In the genomic region with DNA sequence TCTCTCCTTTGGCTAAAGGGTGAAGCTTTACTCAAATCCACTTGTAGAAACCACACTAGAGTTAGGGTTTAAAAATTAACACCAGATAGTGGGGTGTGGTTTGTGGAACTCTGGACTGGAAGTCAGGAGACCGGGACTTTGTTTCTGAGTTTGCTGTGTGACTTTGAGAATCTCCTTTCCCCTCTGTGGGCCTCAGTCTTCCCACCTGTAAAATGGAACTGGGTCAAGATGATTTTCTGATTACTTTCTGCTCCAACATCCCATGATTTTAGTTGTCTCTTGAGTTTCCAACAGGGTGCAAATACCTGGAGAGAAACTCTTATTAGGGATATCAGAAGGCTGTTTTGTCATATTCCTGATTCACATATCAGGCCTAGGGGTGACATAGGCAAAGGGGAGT, we compare ENCODE assay signal across 31 cellular contexts.
"Had no signal": no experiment of that assay in that cellular context is flagged by ENCODE, and none has a peak within 500 bp of the region (broad histone marks: within the 10 kb centered on the region; RNA-seq: fewer than 3 reads in every experiment).

No MANE protein-coding gene starts in this region.

- DNase-seq: activated B cell treated with CpG ODN at 0.5 μM for 24 hours; activated CD4-positive, alpha-beta memory T cell treated with anti-CD3 and anti-CD28 coated beads for 36 hours; activated CD4-positive, alpha-beta T cell treated with anti-CD3 and anti-CD28 coated beads for 4 hours; activated CD4-positive, alpha-beta T cell treated with anti-CD3 and anti-CD28 coated beads, Interleukin-2, amount 10 ng/mL, durations not matched to agents 24 days and 14 days; activated CD4-positive, alpha-beta T cell treated with anti-CD3 and anti-CD28 coated beads, Interleukin-2, amount 50 U/mL, for 1 hour; activated CD4-positive, alpha-beta T cell treated with anti-CD3 and anti-CD28 coated beads, Interleukin-2, amount 50 U/mL, for 4 hours; activated CD4-positive, CD25-positive, alpha-beta regulatory T cell treated with anti-CD3 and anti-CD28 coated beads, Interleukin-2, amount 50 U/mL, for 72 hours; activated CD8-positive, alpha-beta memory T cell treated with anti-CD3 and anti-CD28 coated beads, Interleukin-2, amount 50 U/mL, for 4 hours; activated CD8-positive, alpha-beta T cell treated with anti-CD3 and anti-CD28 coated beads for 36 hours; activated effector memory CD4-positive, alpha-beta T cell treated with Interleukin-2 at 50 U/mL for 16 hours; activated gamma-delta T cell; activated naive CD4-positive, alpha-beta T cell treated with anti-CD3 and anti-CD28 coated beads, Interleukin-2, amount 10 ng/mL, durations not matched to agents 7 days and 5 days; activated naive CD4-positive, alpha-beta T cell treated with Interleukin-2 at 50 U/mL for 16 hours; activated naive CD8-positive, alpha-beta T cell treated with anti-CD3 and anti-CD28 coated beads, Interleukin-2, amount 10 ng/mL, durations not matched to agents 7 days and 5 days; activated naive CD8-positive, alpha-beta T cell treated with anti-CD3 and anti-CD28 coated beads, Interleukin-2, amount 50 U/mL, for 24 hours; activated T-cell treated with anti-CD3 and anti-CD28 coated beads for 4 hours; activated T-cell treated with anti-CD3 and anti-CD28 coated beads, Interleukin-2, amount 50 U/mL, for 1 hour; activated T-cell treated with anti-CD3 and anti-CD28 coated beads, Interleukin-2, amount 50 U/mL, for 4 hours; activated T-cell treated with anti-CD3 and anti-CD28 coated beads, Interleukin-2, amount 50 U/mL, for 72 hours; amygdala; anterior cingulate cortex; caudate nucleus; cerebellar nuclear complex; T-helper 1 cell; T-helper 2 cell; T-helper 9 cell had no signal

- H3K4me1 ChIP-seq: ascending aorta had no signal

- ATAC-seq: activated CD8-positive, alpha-beta T cell treated with anti-CD3 and anti-CD28 coated beads for 36 hours; activated naive CD8-positive, alpha-beta T cell treated with anti-CD3 and anti-CD28 coated beads, Interleukin-2, amount 50 U/mL, for 24 hours; activated T-cell treated with anti-CD3 and anti-CD28 coated beads, Interleukin-2, amount 50 U/mL, for 4 hours; activated T-cell treated with anti-CD3 and anti-CD28 coated beads, Interleukin-2, amount 50 U/mL, for 72 hours had no signal

- H3K36me3 ChIP-seq: ascending aorta, cardiac muscle cell had no signal

- H3K27ac ChIP-seq: ascending aorta, cardiac muscle cell, VCaP had no signal

- H3K4me3 ChIP-seq: ascending aorta, cardiac muscle cell had no signal

- H3K9me3 ChIP-seq: ascending aorta had no signal

- H3K27me3 ChIP-seq: ascending aorta had no signal

- FAIRE-seq: bronchial epithelial cell, TTC549 had no signal
